24 cellular contexts compared by ENCODE assay signal in the genomic region with DNA sequence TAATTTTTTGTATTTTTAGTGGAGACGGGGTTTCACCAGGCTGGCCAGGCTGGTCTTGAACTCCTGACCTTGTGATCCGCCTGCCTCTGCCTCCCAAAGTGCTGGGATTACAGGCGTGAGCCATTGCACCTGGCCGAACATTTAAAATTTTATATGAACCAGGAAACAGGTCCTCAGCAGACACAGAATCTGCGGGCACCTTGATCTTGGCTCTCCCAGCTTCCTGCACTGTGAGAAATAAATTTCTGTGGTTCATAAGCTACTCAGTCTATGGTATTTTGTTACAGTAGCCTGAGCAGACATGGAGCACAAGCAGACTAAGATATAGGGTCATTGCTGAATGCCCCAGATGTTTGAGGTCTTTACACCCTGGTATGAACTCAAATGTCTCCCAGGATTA.
"Had no signal": no experiment of that assay in that cellular context is flagged by ENCODE, and none has a peak within 500 bp of the region (broad histone marks: within the 10 kb centered on the region; RNA-seq: fewer than 3 reads in every experiment).

No MANE protein-coding gene starts in this region.

- FAIRE-seq: colon, kidney, pancreas had no signal

- DNase-seq: dorsolateral prefrontal cortex; effector CD4-positive, alpha-beta T cell; foreskin fibroblast; gastrocnemius medialis; head of caudate nucleus; kidney; left lung; mesenchymal stem cell; naive thymus-derived CD8-positive, alpha-beta T cell; nephron progenitor cell; occipital lobe; pancreas; right lobe of liver; stimulated activated CD4-positive, alpha-beta T cell treated with anti-CD3 and anti-CD28 coated beads, Interleukin-12 subunit alpha, Interleukin-12 subunit beta, amount 100 ng/mL, for 4 hours; stimulated activated CD4-positive, alpha-beta T cell treated with anti-CD3 and anti-CD28 coated beads, Interleukin-1b, Interleukin-23, amount 100 ng/mL, for 48 hours; stimulated activated CD4-positive, alpha-beta T cell treated with anti-CD3 and anti-CD28 coated beads, Interleukin-4, amount 100 ng/mL, for 1 hour; stimulated activated CD8-positive, alpha-beta memory T cell treated with anti-CD3 and anti-CD28 coated beads, Interleukin-4, amount 100 ng/mL, for 48 hours; stimulated activated naive CD4-positive, alpha-beta T cell; stimulated activated naive CD8-positive, alpha-beta T cell treated with anti-CD3 and anti-CD28 coated beads, Interleukin-15, amount 100 ng/mL, for 72 hours; trophoblast cell had no signal

- H3K4me2 ChIP-seq: smooth muscle cell had no signal

- ATAC-seq: gastrocnemius medialis; left lung; naive thymus-derived CD8-positive, alpha-beta T cell; pancreas; right lobe of liver; stimulated activated naive CD8-positive, alpha-beta T cell treated with anti-CD3 and anti-CD28 coated beads, Interleukin-15, amount 100 ng/mL, for 72 hours had no signal

- H3K4me1 ChIP-seq: gastrocnemius medialis, left lung, pancreas, right lobe of liver, suprapubic skin, vagina had no signal

- H3K9me3 ChIP-seq: gastrocnemius medialis, left lung, pancreas, right lobe of liver, suprapubic skin, vagina had no signal

- H3K4me3 ChIP-seq: dorsolateral prefrontal cortex, gastrocnemius medialis, left lung, pancreas, right lobe of liver, smooth muscle cell, suprapubic skin, vagina had no signal

- H3K27me3 ChIP-seq: dorsolateral prefrontal cortex, gastrocnemius medialis, left lung, pancreas, right lobe of liver, suprapubic skin, vagina had no signal

- H3K27ac ChIP-seq: dorsolateral prefrontal cortex, gastrocnemius medialis, left lung, pancreas, right lobe of liver, suprapubic skin, vagina had no signal

- H3K36me3 ChIP-seq: gastrocnemius medialis, left lung, pancreas, right lobe of liver, suprapubic skin, vagina had no signal
